9 cellular contexts compared by ENCODE assay signal in the genomic region with DNA sequence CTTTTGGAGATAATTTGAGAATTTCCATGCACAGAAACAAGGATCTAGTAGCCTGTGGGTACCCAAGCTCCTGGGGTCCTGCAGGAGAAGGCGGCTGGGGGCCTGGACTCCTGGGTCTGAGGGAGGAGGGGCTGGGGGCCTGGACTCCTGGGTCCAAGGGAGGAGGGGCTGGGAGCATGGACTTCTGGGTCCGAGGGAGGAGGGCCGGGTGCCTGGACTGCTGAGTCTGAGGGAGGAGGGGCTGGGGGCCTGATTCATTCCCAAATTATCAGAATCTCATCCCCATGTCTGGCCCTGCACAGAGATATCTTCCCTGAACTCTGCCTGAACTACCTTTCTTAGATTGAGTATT. TPM values are rescaled to one million over a fixed set of nuclear protein-coding genes. Genes with fewer than 3 reads are reported as not detected.
A peak's percentile ranks its signal among the peaks of the same experiment; 100 is the strongest.
DNase-seq lines count a peak whose midpoint lies in the region; ATAC-seq and TF ChIP-seq lines count a peak whose summit lies in the region.
"Had no signal": no experiment of that assay in that cellular context is flagged by ENCODE, and none has a peak within 500 bp of the region (broad histone marks: within the 10 kb centered on the region; RNA-seq: fewer than 3 reads in every experiment).

No MANE protein-coding gene starts in this region.

- H3K27me3 ChIP-seq in mucosa of rectum (ENCODE audit: control insufficient read depth in 2 of 2, insufficient read depth in 2 of 2, low read length in 2 of 2) = no peaks in the 10 kb centered on the region
- H3K27me3 ChIP-seq in suprapubic skin = peaks cover 15% of the 10 kb centered on the region

- TF ChIP-seq POLR2A in suprapubic skin (IDR thresholded peaks at IDR 0.05) = no peak

- H3K4me3 ChIP-seq in mucosa of rectum (ENCODE audit: low read length in 2 of 2) (peak overlapping the region; percentile 41 to 62), suprapubic skin (peak overlapping the region; percentile 80)

- peaks cover 17% of the 10 kb centered on the region for H3K4me1 Mint-ChIP-seq in activated T-cell treated with anti-CD3 and anti-CD28 coated beads, Interleukin-2, amount 50 U/mL, for 72 hours (ENCODE audit: low read depth)
- peaks cover 13% of the 10 kb centered on the region for H3K4me1 Mint-ChIP-seq in activated naive CD8-positive, alpha-beta T cell treated with anti-CD3 and anti-CD28 coated beads, Interleukin-2, amount 50 U/mL, for 24 hours

- TF ChIP-seq CTCF in suprapubic skin (IDR thresholded peaks at IDR 0.05) = no peak

- peaks cover 5% of the 10 kb centered on the region in 2 donors for H3K36me3 ChIP-seq in mucosa of rectum (ENCODE audit: control insufficient read depth in 2 of 2, insufficient read depth in 2 of 2, low read length in 2 of 2)
- H3K36me3 ChIP-seq in suprapubic skin = peaks cover 7% of the 10 kb centered on the region

- H3K4me3 Mint-ChIP-seq in activated T-cell treated with anti-CD3 and anti-CD28 coated beads, Interleukin-2, amount 50 U/mL, for 72 hours = peak overlapping the region; percentile 86 to 90
- H3K4me3 Mint-ChIP-seq in activated naive CD8-positive, alpha-beta T cell treated with anti-CD3 and anti-CD28 coated beads, Interleukin-2, amount 50 U/mL, for 24 hours = peak overlapping the region; percentile 84

- 60% methylated on average over 1 of the region's 3 CpGs for WGBS in suprapubic skin

- no peak for DNase-seq in activated T-cell treated with anti-CD3 and anti-CD28 coated beads, Interleukin-2, amount 50 U/mL, for 72 hours
- no peak for DNase-seq in activated T-cell treated with anti-CD3 and anti-CD28 coated beads, Interleukin-2, amount 50 U/mL, for 1 hour
- no peak for DNase-seq in activated naive CD8-positive, alpha-beta T cell treated with anti-CD3 and anti-CD28 coated beads, Interleukin-2, amount 50 U/mL, for 24 hours
- DNase-seq in suprapubic skin (ENCODE audit: low spot score in 2 of 2) = no peak
- no peak for DNase-seq in NCI-H2107 (lab: John Stamatoyannopoulos, UW)
- no peak for DNase-seq in NCI-H2196 (lab: John Stamatoyannopoulos, UW; ENCODE audit: unreplicated experiment)

- no peak for TF ChIP-seq EP300 in suprapubic skin (IDR thresholded peaks at IDR 0.05)

- H3K27me3 Mint-ChIP-seq in activated T-cell treated with anti-CD3 and anti-CD28 coated beads, Interleukin-2, amount 50 U/mL, for 72 hours (ENCODE audit: low read depth) = peaks cover 27% of the 10 kb centered on the region
- H3K27me3 Mint-ChIP-seq in activated naive CD8-positive, alpha-beta T cell treated with anti-CD3 and anti-CD28 coated beads, Interleukin-2, amount 50 U/mL, for 24 hours = peaks cover 27% of the 10 kb centered on the region

- H3K27ac Mint-ChIP-seq in activated T-cell treated with anti-CD3 and anti-CD28 coated beads, Interleukin-2, amount 50 U/mL, for 72 hours = no peak overlapping the region
- H3K27ac Mint-ChIP-seq in activated naive CD8-positive, alpha-beta T cell treated with anti-CD3 and anti-CD28 coated beads, Interleukin-2, amount 50 U/mL, for 24 hours = no peak overlapping the region

- no peaks in the 10 kb centered on the region for H3K9me3 ChIP-seq in mucosa of rectum (ENCODE audit: control insufficient read depth in 2 of 2, low read length in 2 of 2)
- H3K9me3 ChIP-seq in suprapubic skin = no peaks in the 10 kb centered on the region
- H3K9me3 ChIP-seq: tibial nerve had no signal

- H3K4me1 ChIP-seq in mucosa of rectum (ENCODE audit: control insufficient read depth in 2 of 2, insufficient read depth in 2 of 2, low read length in 2 of 2) (peaks cover 3 to 7% of the 10 kb centered on the region in 2 donors), suprapubic skin (peaks cover 10% of the 10 kb centered on the region)

- peaks cover 0 to 3% of the 10 kb centered on the region in 2 donors for H3K36me3 Mint-ChIP-seq in activated T-cell treated with anti-CD3 and anti-CD28 coated beads, Interleukin-2, amount 50 U/mL, for 72 hours (ENCODE audit: insufficient read depth in 2 of 2)
- H3K36me3 Mint-ChIP-seq in activated naive CD8-positive, alpha-beta T cell treated with anti-CD3 and anti-CD28 coated beads, Interleukin-2, amount 50 U/mL, for 24 hours (ENCODE audit: low read depth) = peaks cover 7% of the 10 kb centered on the region

- no peak for ATAC-seq in activated T-cell treated with anti-CD3 and anti-CD28 coated beads, Interleukin-2, amount 50 U/mL, for 72 hours (replicated peaks in 1 of 2)
- ATAC-seq in activated naive CD8-positive, alpha-beta T cell treated with anti-CD3 and anti-CD28 coated beads, Interleukin-2, amount 50 U/mL, for 24 hours = no peak
- no peak for ATAC-seq in GM21619 (IDR thresholded peaks at IDR 0.05; ENCODE audit: unreplicated experiment)

- no peak overlapping the region for H3K9ac ChIP-seq in mucosa of rectum (ENCODE audit: low read depth in 1 of 2, low read length in 2 of 2)

- H3K27ac ChIP-seq in mucosa of rectum (ENCODE audit: low read depth in 2 of 2, low read length in 2 of 2) = peak overlapping the region in 1 of 2 donors; percentile 31
- no peak overlapping the region for H3K27ac ChIP-seq in suprapubic skin

- H3K9me3 Mint-ChIP-seq in activated T-cell treated with anti-CD3 and anti-CD28 coated beads, Interleukin-2, amount 50 U/mL, for 72 hours = no peaks in the 10 kb centered on the region
- H3K9me3 Mint-ChIP-seq in activated naive CD8-positive, alpha-beta T cell treated with anti-CD3 and anti-CD28 coated beads, Interleukin-2, amount 50 U/mL, for 24 hours = no peaks in the 10 kb centered on the region

RNA-seq across cellular contexts. Expression of gene RDH13, which starts 0.5 kb away (rescaled TPM):
- 10 to 100 TPM; 11.5 to 13.8 TPM for total RNA-seq in activated T-cell treated with anti-CD3 and anti-CD28 coated beads, Interleukin-2, amount 50 U/mL, for 72 hours
- total RNA-seq in suprapubic skin = 100 to 1,000 TPM in 2 of 4 donors, 10 to 100 TPM in 2; 70.6 to 225 (median 108) TPM

RNA-seq across cellular contexts. Expression of gene EPS8L1, which starts 12.2 kb away (rescaled TPM):
- total RNA-seq in activated T-cell treated with anti-CD3 and anti-CD28 coated beads, Interleukin-2, amount 50 U/mL, for 72 hours = 1 to 10 TPM; 3.8 to 5.3 TPM
- total RNA-seq in suprapubic skin = 100 to 1,000 TPM; 243 to 384 (median 304) TPM

RNA-seq across cellular contexts. Expression of gene GP6, which starts 25.4 kb away (rescaled TPM):
- total RNA-seq in activated T-cell treated with anti-CD3 and anti-CD28 coated beads, Interleukin-2, amount 50 U/mL, for 72 hours = under 1 TPM; 0.24 to 0.39 TPM
- total RNA-seq in suprapubic skin = 1 to 10 TPM in 2 of 4 donors, under 1 TPM in 1, not detected in 1; 0.42 to 2.6 (median 1.7) TPM

RNA-seq across cellular contexts. Expression of gene PPP1R12C, which starts 54.0 kb away (rescaled TPM):
- 10 to 100 TPM; 65.7 to 71.6 TPM for total RNA-seq in activated T-cell treated with anti-CD3 and anti-CD28 coated beads, Interleukin-2, amount 50 U/mL, for 72 hours
- total RNA-seq in suprapubic skin = 100 to 1,000 TPM in 1 of 4 donors, 10 to 100 TPM in 3; 51.7 to 126 (median 78.7) TPM

Comparison
In these comparisons a context has a peak if more than half of its experiments do, and no peak if none do; other contexts are left out.
1. RNA of gene RDH13, which starts 0.5 kb away (total RNA-seq): 70.6 to 225 TPM in suprapubic skin; 11.5 to 13.8 TPM in activated T-cell treated with anti-CD3 and anti-CD28 coated beads, Interleukin-2, amount 50 U/mL, for 72 hours; every median in the first group is over 4 times any median in the second.
2. RNA of gene EPS8L1, which starts 12.2 kb away (total RNA-seq): 243 to 384 TPM in suprapubic skin; 3.8 to 5.3 TPM in activated T-cell treated with anti-CD3 and anti-CD28 coated beads, Interleukin-2, amount 50 U/mL, for 72 hours; every median in the first group is over 10 times any median in the second.